In genomic region chr11:32231909-32232493, GRCh38 we compare ENCODE assay signal across 9 cellular contexts.
DNase-seq lines count a peak whose midpoint lies in the region; ATAC-seq and TF ChIP-seq lines count a peak whose summit lies in the region.
"Had no signal": no experiment of that assay in that cellular context is flagged by ENCODE, and none has a peak within 500 bp of the region (broad histone marks: within the 10 kb centered on the region; RNA-seq: fewer than 3 reads in every experiment).

No MANE protein-coding gene starts in this region.

- ATAC-seq in HG02759 (IDR thresholded peaks at IDR 0.05; ENCODE audit: unreplicated experiment): peak; percentile 91
- no peak for ATAC-seq in GM18873 (IDR thresholded peaks at IDR 0.05; ENCODE audit: low FRiP score, unreplicated experiment)

- H3K4me3 Mint-ChIP-seq in immature natural killer cell: no peak overlapping the region
- H3K4me3 Mint-ChIP-seq: memory B cell had no signal

- peaks cover 0 to 3% (median 0%) of the 10 kb centered on the region in 3 donors for H3K36me3 Mint-ChIP-seq in immature natural killer cell
- H3K36me3 Mint-ChIP-seq: memory B cell had no signal

- TF ChIP-seq CTCF in AG09309 (IDR thresholded peaks at IDR 0.05; ENCODE audit: control insufficient read depth, insufficient read depth, low read depth, low read length, missing control alignments): peak; percentile 68
- TF ChIP-seq CTCF in GM12873 (IDR thresholded peaks at IDR 0.05; ENCODE audit: insufficient read depth, low read depth, low read length, missing control alignments): peak; percentile 84
- TF ChIP-seq CTCF in choroid plexus epithelial cell (conservative IDR thresholded peaks at IDR 0.05; ENCODE audit: low read depth, low read length): peak; percentile 92
- TF ChIP-seq CTCF in retinal pigment epithelial cell (conservative IDR thresholded peaks at IDR 0.05; ENCODE audit: low read depth, low read length): peak; percentile 95

- H3K9me3 Mint-ChIP-seq in immature natural killer cell: no peaks in the 10 kb centered on the region
- H3K9me3 Mint-ChIP-seq: memory B cell had no signal

- no peaks in the 10 kb centered on the region for H3K4me1 Mint-ChIP-seq in immature natural killer cell
- H3K4me1 Mint-ChIP-seq: memory B cell had no signal

- H3K27ac Mint-ChIP-seq in immature natural killer cell: no peak overlapping the region
- H3K27ac Mint-ChIP-seq: memory B cell had no signal

- H3K27me3 Mint-ChIP-seq in immature natural killer cell (ENCODE audit: low read depth in 3 of 3): peaks cover 2 to 8% (median 6%) of the 10 kb centered on the region in 3 donors

- H3K4me3 ChIP-seq in AG09309 (ENCODE audit: control insufficient read depth, low read depth, low read length) (no peak overlapping the region), choroid plexus epithelial cell (ENCODE audit: low read depth, low read length) (no peak overlapping the region), retinal pigment epithelial cell (ENCODE audit: low read length) (no peak overlapping the region)

- no peak for DNase-seq in AG09309 (ENCODE audit: low read depth)
- peak; percentile 23 for DNase-seq in NCI-H460 (ENCODE audit: extremely low read depth, low read depth)
- DNase-seq in choroid plexus epithelial cell (ENCODE audit: low read depth): peak; percentile 62
- DNase-seq in retinal pigment epithelial cell (ENCODE audit: low read depth): no peak
- no peak for DNase-seq in immature natural killer cell

Comparison
In these comparisons a context has a peak if more than half of its experiments do, and no peak if none do; other contexts are left out.
1. DNase-seq: peak in NCI-H460 (single experiment) and choroid plexus epithelial cell (single experiment); none in AG09309 (single experiment), retinal pigment epithelial cell (single experiment) and immature natural killer cell (0 of 3).
2. Peak in every context shown above with its lines, with median percentiles within 50 percentile points of each other: CTCF ChIP-seq.